In genomic region chr17:36650096-36650764, GRCh38 we compare ENCODE assay signal across 25 cellular contexts.
"Had no signal": no experiment of that assay in that cellular context is flagged by ENCODE, and none has a peak within 500 bp of the region (broad histone marks: within the 10 kb centered on the region; RNA-seq: fewer than 3 reads in every experiment).

No MANE protein-coding gene starts in this region.

- ATAC-seq: activated CD8-positive, alpha-beta T cell treated with anti-CD3 and anti-CD28 coated beads for 36 hours; body of pancreas; left ventricle myocardium superior; mucosa of descending colon; natural killer cell treated with Interleukin-12 subunit alpha and Interleukin-12 subunit beta and Interleukin-15 and Interleukin-18, amount 100 ng/mL, for 72 hours; sciatic nerve; stimulated activated naive CD8-positive, alpha-beta T cell treated with anti-CD3 and anti-CD28 coated beads, Interleukin-15, Interleukin-2, amounts not matched to agents 100 U/mL and 50 U/mL, for 24 hours had no signal

- H3K27me3 ChIP-seq: body of pancreas, colonic mucosa, ovary, testis had no signal

- DNase-seq: activated B cell treated with CpG ODN at 0.5 μM for 24 hours; activated CD4-positive, alpha-beta T cell treated with anti-CD3 and anti-CD28 coated beads, Interleukin-2, amount 50 U/mL, for 1 hour; activated CD8-positive, alpha-beta T cell treated with anti-CD3 and anti-CD28 coated beads for 36 hours; activated effector memory CD4-positive, alpha-beta T cell treated with Interleukin-2 at 50 U/mL for 16 hours; activated naive CD4-positive, alpha-beta T cell treated with anti-CD3 and anti-CD28 coated beads for 36 hours; activated naive CD8-positive, alpha-beta T cell treated with anti-CD3 and anti-CD28 coated beads for 36 hours; adrenal gland; aorta; body of pancreas; colonic mucosa; dorsolateral prefrontal cortex; effector memory CD4-positive, alpha-beta T cell; islet precursor cell; left ventricle myocardium superior; mucosa of descending colon; ovary; stimulated activated CD4-positive, alpha-beta T cell treated with anti-CD3 and anti-CD28 coated beads, Interleukin-12 subunit alpha, Interleukin-12 subunit beta, amount 100 ng/mL, for 4 hours; stimulated activated CD4-positive, alpha-beta T cell treated with anti-CD3 and anti-CD28 coated beads, Interleukin-4, amount 100 ng/mL, for 1 hour; stimulated activated naive CD8-positive, alpha-beta T cell treated with anti-CD3 and anti-CD28 coated beads, Interleukin-15, Interleukin-2, amounts not matched to agents 100 U/mL and 50 U/mL, for 24 hours; testis; transverse colon had no signal

- H3K9me3 ChIP-seq: adrenal gland, body of pancreas, colonic mucosa, mucosa of descending colon, ovary, testis, transverse colon had no signal

- H3K4me1 ChIP-seq: adrenal gland, body of pancreas, colonic mucosa, testis had no signal

- H3K4me1 Mint-ChIP-seq: activated B cell treated with CpG ODN at 0.5 μM for 24 hours; activated naive CD8-positive, alpha-beta T cell treated with anti-CD3 and anti-CD28 coated beads for 36 hours had no signal

- H3K4me3 ChIP-seq: adrenal gland, body of pancreas, colonic mucosa, dorsolateral prefrontal cortex, mucosa of descending colon, ovary, skin epidermis, testis, transverse colon had no signal

- H3K4me3 Mint-ChIP-seq: activated B cell treated with CpG ODN at 0.5 μM for 24 hours; activated CD8-positive, alpha-beta T cell treated with anti-CD3 and anti-CD28 coated beads for 36 hours; activated naive CD4-positive, alpha-beta T cell treated with anti-CD3 and anti-CD28 coated beads for 36 hours; activated naive CD8-positive, alpha-beta T cell treated with anti-CD3 and anti-CD28 coated beads for 36 hours; natural killer cell treated with Interleukin-12 subunit alpha and Interleukin-12 subunit beta and Interleukin-15 and Interleukin-18, amount 100 ng/mL, for 72 hours had no signal

- H3K27ac Mint-ChIP-seq: activated B cell treated with CpG ODN at 0.5 μM for 24 hours; activated CD8-positive, alpha-beta T cell treated with anti-CD3 and anti-CD28 coated beads for 36 hours; activated naive CD4-positive, alpha-beta T cell treated with anti-CD3 and anti-CD28 coated beads for 36 hours; activated naive CD8-positive, alpha-beta T cell treated with anti-CD3 and anti-CD28 coated beads for 36 hours; natural killer cell treated with Interleukin-12 subunit alpha and Interleukin-12 subunit beta and Interleukin-15 and Interleukin-18, amount 100 ng/mL, for 72 hours; progenitor cell of endocrine pancreas had no signal

- H3K9me3 Mint-ChIP-seq: activated B cell treated with CpG ODN at 0.5 μM for 24 hours; activated CD8-positive, alpha-beta T cell treated with anti-CD3 and anti-CD28 coated beads for 36 hours; activated naive CD4-positive, alpha-beta T cell treated with anti-CD3 and anti-CD28 coated beads for 36 hours; activated naive CD8-positive, alpha-beta T cell treated with anti-CD3 and anti-CD28 coated beads for 36 hours; natural killer cell treated with Interleukin-12 subunit alpha and Interleukin-12 subunit beta and Interleukin-15 and Interleukin-18, amount 100 ng/mL, for 72 hours had no signal

- H3K36me3 ChIP-seq: adrenal gland, colonic mucosa, ovary, transverse colon had no signal

- H3K36me3 Mint-ChIP-seq: activated naive CD8-positive, alpha-beta T cell treated with anti-CD3 and anti-CD28 coated beads for 36 hours; natural killer cell treated with Interleukin-12 subunit alpha and Interleukin-12 subunit beta and Interleukin-15 and Interleukin-18, amount 100 ng/mL, for 72 hours had no signal
